In genomic region chr9:27573699-27574265, GRCh38 we compare ENCODE assay signal across 8 cellular contexts. TPM values are rescaled to one million over a fixed set of nuclear protein-coding genes. Genes with fewer than 3 reads are reported as not detected.
DNase-seq lines count a peak whose midpoint lies in the region; ATAC-seq and TF ChIP-seq lines count a peak whose summit lies in the region.

No MANE protein-coding gene starts in this region.

- WGBS in liver = under 1% methylated on average over 30 of the region's 30 CpGs

- DNase-seq in C1 segment of cervical spinal cord (lab: John Stamatoyannopoulos, UW) = peak in 13 of 14 donors; percentile 81 to 99 (median 95)
- DNase-seq in NCI-H69 (lab: John Stamatoyannopoulos, UW) = peak; percentile 100
- peak; percentile 97 for DNase-seq in activated CD4-positive, alpha-beta memory T cell treated with anti-CD3 and anti-CD28 coated beads for 36 hours
- DNase-seq in dorsolateral prefrontal cortex = peak; percentile 83 to 99 (median 96)
- DNase-seq in stimulated activated CD4-positive, alpha-beta T cell treated with anti-CD3 and anti-CD28 coated beads, Interleukin-4, amount 100 ng/mL, for 1 hour = peak; percentile 88

- peak; percentile 55 to 57 for TF ChIP-seq RAD21 in liver (IDR thresholded peaks at IDR 0.05)

- H3K36me3 Mint-ChIP-seq in activated CD4-positive, alpha-beta memory T cell treated with anti-CD3 and anti-CD28 coated beads for 36 hours = peaks cover 7% of the 10 kb centered on the region

- H3K27me3 ChIP-seq in dorsolateral prefrontal cortex (no peaks in the 10 kb centered on the region), liver (ENCODE audit: control insufficient read depth in 4 of 4, insufficient read depth in 4 of 4, low read length in 3 of 4) (no peaks in the 10 kb centered on the region)

- peak in 15 of 56 donors; percentile 2 to 26 (median 9) for TF ChIP-seq CTCF in dorsolateral prefrontal cortex (IDR thresholded peaks at IDR 0.05 in 54 of 56, conservative IDR thresholded peaks at IDR 0.05 in 2 of 56; ENCODE audit: low read depth in 1 of 56, partially characterized antibody in 56 of 56)
- no peak for TF ChIP-seq CTCF in liver (IDR thresholded peaks at IDR 0.05; ENCODE audit: low read depth, low read length, missing input control)

- peak overlapping the region; percentile 100 for H3K27ac Mint-ChIP-seq in activated CD4-positive, alpha-beta memory T cell treated with anti-CD3 and anti-CD28 coated beads for 36 hours

- H3K36me3 ChIP-seq in liver (ENCODE audit: control insufficient read depth in 4 of 4, insufficient read depth in 3 of 4, low read depth in 1 of 4, low read length in 3 of 4) = no peaks in the 10 kb centered on the region

- intact Hi-C loops in activated CD4-positive, alpha-beta memory T cell treated with anti-CD3 and anti-CD28 coated beads for 36 hours (cut with micrococcal nuclease) = loop anchor here (1.0 to 2.0 kb wide), 5 partner anchors 44 to 681 kb away; partner anchors contain the start of genes CAAP1, IFT74, MOB3B and PLAA
- intact Hi-C loops in dorsolateral prefrontal cortex (cut with DNase I) = loop anchor here in 1 of 2 donors (5.0 kb wide), 1 partner anchor 1639 kb away; the partner anchor contains the start of gene LINGO2

- H3K4me1 Mint-ChIP-seq in activated CD4-positive, alpha-beta memory T cell treated with anti-CD3 and anti-CD28 coated beads for 36 hours (ENCODE audit: low read depth) = peaks cover 29% of the 10 kb centered on the region

- H3K9me3 ChIP-seq in liver (ENCODE audit: control insufficient read depth in 4 of 4, low read length in 3 of 4) = no peaks in the 10 kb centered on the region

- peak overlapping the region; percentile 71 to 98 for H3K9ac ChIP-seq in liver (ENCODE audit: low read depth in 1 of 2, low read length in 2 of 2)

- peak overlapping the region; percentile 91 for H3K4me3 Mint-ChIP-seq in activated CD4-positive, alpha-beta memory T cell treated with anti-CD3 and anti-CD28 coated beads for 36 hours

- H3K27ac ChIP-seq in dorsolateral prefrontal cortex (peak overlapping the region; percentile 86 to 100 (median 98)), liver (ENCODE audit: low read depth in 1 of 2, low read length in 2 of 2) (peak overlapping the region; percentile 96 to 98)

- ATAC-seq in GM19372 (IDR thresholded peaks at IDR 0.05; ENCODE audit: low read depth, unreplicated experiment) (peak; percentile 83), HG03521 (IDR thresholded peaks at IDR 0.05; ENCODE audit: unreplicated experiment) (peak; percentile 84)

- peaks cover 8% of the 10 kb centered on the region for H3K9me3 Mint-ChIP-seq in activated CD4-positive, alpha-beta memory T cell treated with anti-CD3 and anti-CD28 coated beads for 36 hours

- H3K4me1 ChIP-seq in liver (ENCODE audit: control insufficient read depth in 4 of 4, insufficient read depth in 4 of 4, low read length in 3 of 4) = peaks cover 0 to 22% (median 6%) of the 10 kb centered on the region in 4 donors

- no peaks in the 10 kb centered on the region for H3K27me3 Mint-ChIP-seq in activated CD4-positive, alpha-beta memory T cell treated with anti-CD3 and anti-CD28 coated beads for 36 hours

- CTCF ChIA-PET in activated CD4-positive, alpha-beta memory T cell treated with anti-CD3 and anti-CD28 coated beads for 36 hours (lab: Charles Lee) = interaction anchor here (1.0 kb wide), 1 partner anchor 45 kb away, joined by 4 read pairs; no protein-coding TSS in a partner anchor

- H3K4me3 ChIP-seq in dorsolateral prefrontal cortex = peak overlapping the region; percentile 60 to 97 (median 87)
- H3K4me3 ChIP-seq in liver (ENCODE audit: low read depth in 1 of 3, low read length in 3 of 3) = peak overlapping the region; percentile 75 to 83 (median 80)

- POLR2A ChIA-PET in activated CD4-positive, alpha-beta memory T cell treated with anti-CD3 and anti-CD28 coated beads for 36 hours (lab: Charles Lee) = interaction anchor here (0.9 to 1.5 kb wide), 2 partner anchors 14 to 15 kb away, joined by 3 to 4 read pairs; no protein-coding TSS in a partner anchor

TF ChIP-seq in liver, 16 proteins besides CTCF, POLR2A, EP300 and RAD21:
- TF ChIP-seq ATF3 (IDR thresholded peaks at IDR 0.05) (peak; percentile 85), JUND (IDR thresholded peaks at IDR 0.05) (peak; percentile 89 to 96), SP1 (IDR thresholded peaks at IDR 0.05) (peak; percentile 89), MAX (IDR thresholded peaks at IDR 0.05) (peak; percentile 94), EGR1 (IDR thresholded peaks at IDR 0.05; ENCODE audit: low read depth in 2 of 2) (peak; percentile 99 to 100), NR2F2 (IDR thresholded peaks at IDR 0.05) (no peak), HNF4G (IDR thresholded peaks at IDR 0.05) (no peak), HNF4A (conservative IDR thresholded peaks at IDR 0.05) (peak; percentile 54 to 55), TAF1 (conservative IDR thresholded peaks at IDR 0.05) (peak; percentile 87), ZBTB33 (IDR thresholded peaks at IDR 0.05) (peak; percentile 97), RXRA (IDR thresholded peaks at IDR 0.05) (peak; percentile 54 to 78), REST (IDR thresholded peaks at IDR 0.05) (peak; percentile 95), FOXA1 (IDR thresholded peaks at IDR 0.05) (peak; percentile 74), YY1 (IDR thresholded peaks at IDR 0.05) (peak; percentile 95), FOXA2 (IDR thresholded peaks at IDR 0.05) (peak; percentile 63), GABPA (IDR thresholded peaks at IDR 0.05 in 1 of 2, conservative IDR thresholded peaks at IDR 0.05 in 1 of 2) (peak; percentile 65 to 89)
TF ChIP-seq in liver: peak in this region for 14.

RNA-seq across cellular contexts. Expression of gene C9orf72, which starts 0.5 kb away (rescaled TPM):
- 10 to 100 TPM; 10.2 to 10.7 TPM for total RNA-seq in activated CD4-positive, alpha-beta memory T cell treated with anti-CD3 and anti-CD28 coated beads for 36 hours
- total RNA-seq in dorsolateral prefrontal cortex = 10 to 100 TPM; 18.9 to 58.1 (median 42.0) TPM
- total RNA-seq in liver = 10 to 100 TPM in 1 of 2 donors, 1 to 10 TPM in 1; 8.0 to 14.1 TPM
- polyA plus RNA-seq in liver = 1 to 10 TPM; 2.8 to 9.2 TPM

RNA-seq across cellular contexts. Expression of gene MOB3B, which starts 44.2 kb away (rescaled TPM):
- total RNA-seq in activated CD4-positive, alpha-beta memory T cell treated with anti-CD3 and anti-CD28 coated beads for 36 hours = under 1 TPM; 0.34 to 0.38 TPM
- total RNA-seq in dorsolateral prefrontal cortex (10 to 100 TPM in 119 of 120 experiments, 1 to 10 TPM in 1; 9.4 to 62.2 (median 21.0) TPM), liver (1 to 10 TPM in 1 of 2 donors, under 1 TPM in 1; 0.79 to 1.1 TPM)
- polyA plus RNA-seq in liver = under 1 TPM; 0.36 to 0.72 TPM

RNA-seq across cellular contexts. Expression of gene IFNK, which starts 49.7 kb away (rescaled TPM):
- total RNA-seq in activated CD4-positive, alpha-beta memory T cell treated with anti-CD3 and anti-CD28 coated beads for 36 hours = not detected
- total RNA-seq in dorsolateral prefrontal cortex (not detected), liver (not detected)
- polyA plus RNA-seq in liver = not detected

Comparison
In these comparisons a context has a peak if more than half of its experiments do, and no peak if none do; other contexts are left out.
1. Peak in every context shown above with its lines: DNase-seq, ATAC-seq, H3K4me3 ChIP-seq and H3K27ac ChIP-seq.
2. RNA of gene MOB3B, which starts 44.2 kb away (total RNA-seq): 9.4 to 62.2 TPM in dorsolateral prefrontal cortex; 0.79 to 1.1 TPM in liver and 0.34 to 0.38 TPM in activated CD4-positive, alpha-beta memory T cell treated with anti-CD3 and anti-CD28 coated beads for 36 hours; every median in the first group is over 4 times any median in the second.